Comparison of ENCODE assay signal across 16 cellular contexts in the genomic region with DNA sequence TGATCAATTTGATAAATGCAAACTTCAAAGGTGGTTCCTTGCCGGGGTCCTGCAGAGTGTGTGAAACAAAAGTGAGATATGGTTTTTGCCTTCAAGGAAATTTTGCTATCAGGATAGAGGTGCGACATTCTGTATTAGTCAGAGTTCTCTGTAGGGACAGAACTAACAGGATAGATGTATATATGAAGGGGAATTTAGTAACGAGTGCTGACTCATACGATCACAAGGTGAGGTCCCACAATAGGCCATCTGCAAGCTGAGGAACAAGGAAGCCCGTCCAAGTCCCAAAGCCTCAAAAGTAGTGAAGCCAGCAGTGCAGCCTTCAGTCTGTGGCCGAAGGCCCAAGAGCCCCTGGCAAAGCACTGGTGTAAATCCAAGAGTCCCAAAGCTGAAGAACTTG.
"Had no signal": no experiment of that assay in that cellular context is flagged by ENCODE, and none has a peak within 500 bp of the region (broad histone marks: within the 10 kb centered on the region; RNA-seq: fewer than 3 reads in every experiment).

No MANE protein-coding gene starts in this region.

- H3K9me3 Mint-ChIP-seq: activated naive CD4-positive, alpha-beta T cell treated with anti-CD3 and anti-CD28 coated beads, Interleukin-2, amount 50 U/mL, for 24 hours; activated T-cell treated with anti-CD3 and anti-CD28 coated beads, Interleukin-2, amount 50 U/mL, for 72 hours; nephron progenitor cell had no signal

- H3K36me3 ChIP-seq: esophagus squamous epithelium, lower lobe of right lung, thyroid gland had no signal

- ATAC-seq: activated CD4-positive, CD25-positive, alpha-beta regulatory T cell treated with anti-CD3 and anti-CD28 coated beads, Interleukin-2, amount 50 U/mL, for 24 hours; activated T-cell treated with anti-CD3 and anti-CD28 coated beads, Interleukin-2, amount 50 U/mL, for 72 hours; lower lobe of right lung had no signal

- H3K27ac Mint-ChIP-seq: activated naive CD4-positive, alpha-beta T cell treated with anti-CD3 and anti-CD28 coated beads, Interleukin-2, amount 50 U/mL, for 24 hours; activated T-cell treated with anti-CD3 and anti-CD28 coated beads, Interleukin-2, amount 50 U/mL, for 72 hours; immature natural killer cell; nephron progenitor cell had no signal

- H3K4me1 Mint-ChIP-seq: activated naive CD4-positive, alpha-beta T cell treated with anti-CD3 and anti-CD28 coated beads, Interleukin-2, amount 50 U/mL, for 24 hours; immature natural killer cell; nephron progenitor cell had no signal

- H3K27me3 ChIP-seq: esophagus squamous epithelium, thyroid gland had no signal

- H3K4me3 ChIP-seq: esophagus squamous epithelium, lower lobe of right lung, thyroid gland had no signal

- H3K36me3 Mint-ChIP-seq: activated naive CD4-positive, alpha-beta T cell treated with anti-CD3 and anti-CD28 coated beads, Interleukin-2, amount 50 U/mL, for 24 hours; immature natural killer cell had no signal

- H3K27ac ChIP-seq: esophagus squamous epithelium, lower lobe of right lung, thyroid gland had no signal

- DNase-seq: activated effector memory CD4-positive, alpha-beta T cell treated with anti-CD3 and anti-CD28 coated beads, Interleukin-2, amount 50 U/mL, for 16 hours; activated T-cell treated with anti-CD3 and anti-CD28 coated beads, Interleukin-2, amount 50 U/mL, for 72 hours; effector CD4-positive, alpha-beta T cell; esophagus squamous epithelium; immature natural killer cell; lower lobe of right lung; nephron progenitor cell; retina; stimulated activated CD4-positive, alpha-beta T cell treated with anti-CD3 and anti-CD28 coated beads, Interleukin-12 subunit alpha, Interleukin-12 subunit beta, amount 100 ng/mL, for 4 hours; stimulated activated CD4-positive, alpha-beta T cell treated with anti-CD3 and anti-CD28 coated beads, Interleukin-1b, Interleukin-23, amount 100 ng/mL, for 48 hours; stimulated activated CD8-positive, alpha-beta memory T cell treated with anti-CD3 and anti-CD28 coated beads, Interleukin-4, amount 100 ng/mL, for 48 hours; stimulated activated naive CD4-positive, alpha-beta T cell treated with Interleukin-2 at 50 U/mL for 16 hours; T1000; thyroid gland had no signal

- H3K4me3 Mint-ChIP-seq: activated naive CD4-positive, alpha-beta T cell treated with anti-CD3 and anti-CD28 coated beads, Interleukin-2, amount 50 U/mL, for 24 hours; activated T-cell treated with anti-CD3 and anti-CD28 coated beads, Interleukin-2, amount 50 U/mL, for 72 hours; immature natural killer cell; nephron progenitor cell had no signal

- H3K27me3 Mint-ChIP-seq: activated naive CD4-positive, alpha-beta T cell treated with anti-CD3 and anti-CD28 coated beads, Interleukin-2, amount 50 U/mL, for 24 hours had no signal

- H3K4me1 ChIP-seq: esophagus squamous epithelium, lower lobe of right lung had no signal

- H3K9me3 ChIP-seq: esophagus squamous epithelium, lower lobe of right lung, thyroid gland had no signal
